Comparison of ENCODE assay signal across 34 cellular contexts in genomic region chr4:62522273-62522672, GRCh38.
"Had no signal": no experiment of that assay in that cellular context is flagged by ENCODE, and none has a peak within 500 bp of the region (broad histone marks: within the 10 kb centered on the region; RNA-seq: fewer than 3 reads in every experiment).

No MANE protein-coding gene starts in this region.

- ATAC-seq: Panc1, Right ventricle myocardium inferior, SK-N-SH treated with all-trans-retinoic acid at 6 μM for 48 hours had no signal

- H3K9me3 ChIP-seq: SJCRH30 had no signal

- H3K4me3 ChIP-seq: PC-9, SJCRH30, SK-N-MC had no signal

- H3K36me3 ChIP-seq: SJCRH30 had no signal

- H3K27ac ChIP-seq: KMS-11, PC-9, RWPE1, SJCRH30, SK-N-MC had no signal

- H3K27me3 ChIP-seq: SJCRH30 had no signal

- H3K4me2 ChIP-seq: KMS-11, PC-9 had no signal

- H3K9ac ChIP-seq: KMS-11 had no signal

- H3K4me1 ChIP-seq: SJCRH30 had no signal

- H2AFZ ChIP-seq: PC-9 had no signal

- DNase-seq: Karpas-422, KBM-7, MM.1S, NCI-H1048, NCI-H1092 treated with DMSO at 0.1 percent for 48 hours, NCI-H1105 treated with DMSO at 0.1 percent for 48 hours, NCI-H1417, NCI-H1436, NCI-H1694, NCI-H187, NCI-H1930, NCI-H2029 treated with DMSO at 0.1 percent for 48 hours, NCI-H2081 treated with DMSO at 0.1 percent for 48 hours, NCI-H2107, NCI-H2171, NCI-H226, NCI-H446 treated with DMSO at 0.1 percent for 48 hours, NCI-H510A, NCI-H524, NCI-H526, NCI-H69, NCI-H748 treated with DMSO at 0.1 percent for 48 hours, NCI-H82, PC-9, SHP77, SIG-M5, SJCRH30 had no signal

- FAIRE-seq: RCC 7860 had no signal
